ENCODE assay signal across 32 cellular contexts in genomic region chr12:27604431-27604830, GRCh38.
DNase-seq lines count a peak whose midpoint lies in the region; ATAC-seq, FAIRE-seq and TF ChIP-seq lines count a peak whose summit lies in the region.
"Had no signal": no experiment of that assay in that cellular context is flagged by ENCODE, and none has a peak within 500 bp of the region (broad histone marks: within the 10 kb centered on the region; RNA-seq: fewer than 3 reads in every experiment).

No MANE protein-coding gene starts in this region.

- H3K27ac Mint-ChIP-seq in Caco-2 (ENCODE audit: unreplicated experiment), result peak overlapping the region; percentile 62
- H3K27ac Mint-ChIP-seq: CD4-positive, alpha-beta memory T cell; GM23338; H9; HFFc6; IgD-negative memory B cell had no signal

- no peak overlapping the region for H3K27ac ChIP-seq in A549
- H3K27ac ChIP-seq: KMS-11, PC-9, SJSA1 had no signal

- H3K36me3 Mint-ChIP-seq in Caco-2 (ENCODE audit: insufficient read depth, unreplicated experiment), result peaks cover 25% of the 10 kb centered on the region
- no peaks in the 10 kb centered on the region for H3K36me3 Mint-ChIP-seq in activated T-cell treated with anti-CD3 and anti-CD28 coated beads, Interleukin-2, amount 50 U/mL, for 4 hours (ENCODE audit: insufficient read depth)
- H3K36me3 Mint-ChIP-seq: CD4-positive, alpha-beta memory T cell; IgD-negative memory B cell had no signal

- H3K4me3 ChIP-seq in A549 (no peak overlapping the region), Caco-2 (ENCODE audit: low read depth, low read length) (no peak overlapping the region)
- H3K4me3 ChIP-seq: GM23338, PC-9, SJSA1 had no signal

- H3K4me3 Mint-ChIP-seq in Caco-2 (ENCODE audit: unreplicated experiment), result peak overlapping the region; percentile 7
- H3K4me3 Mint-ChIP-seq in activated T-cell treated with anti-CD3 and anti-CD28 coated beads, Interleukin-2, amount 50 U/mL, for 4 hours, result no peak overlapping the region
- H3K4me3 Mint-ChIP-seq: CD4-positive, alpha-beta memory T cell; GM23338; H9; HFFc6; IgD-negative memory B cell had no signal

- H3K36me3 ChIP-seq in Caco-2 (ENCODE audit: control insufficient read depth, insufficient read depth, low read length), result no peaks in the 10 kb centered on the region
- H3K36me3 ChIP-seq: SJSA1 had no signal

- no peaks in the 10 kb centered on the region for H3K27me3 ChIP-seq in Caco-2 (replicated peaks; ENCODE audit: control insufficient read depth, insufficient read depth, low read length)
- H3K27me3 ChIP-seq: SJSA1 had no signal

- 91% methylated on average over 3 of the region's 3 CpGs for WGBS in A549 (ENCODE audit: missing lambda C conversion rate)

- POLR2A ChIA-PET in A549 (lab: Yijun Ruan, JAX), result no interaction called here
- POLR2A ChIA-PET in Caco-2 (lab: Charles Lee), result no interaction called here

- H3K4me1 ChIP-seq in A549 (peaks cover 18% of the 10 kb centered on the region), Caco-2 (peaks cover 31% of the 10 kb centered on the region)

- no peak overlapping the region for H3K4me2 ChIP-seq in A549
- H3K4me2 ChIP-seq: GM23338, KMS-11, PC-9 had no signal

- TF ChIP-seq CTCF in A549 (IDR thresholded peaks at IDR 0.05) (no peak), Caco-2 (IDR thresholded peaks at IDR 0.05; ENCODE audit: insufficient read depth in 1 of 2, low read depth in 1 of 2, low read length in 1 of 2, severe bottlenecking in 1 of 2, unreplicated experiment in 1 of 2) (no peak)

- TF ChIP-seq RAD21 in A549 (conservative IDR thresholded peaks at IDR 0.05 in 1 of 2, IDR thresholded peaks at IDR 0.05 in 1 of 2), result no peak

- no peak for FAIRE-seq in A549 (lab: Jason Lieb, UNC)
- FAIRE-seq: A204.1, GM18507 had no signal

- H3K4me1 Mint-ChIP-seq in Caco-2 (ENCODE audit: low read depth, unreplicated experiment), result peaks cover 43% of the 10 kb centered on the region
- no peaks in the 10 kb centered on the region for H3K4me1 Mint-ChIP-seq in activated T-cell treated with anti-CD3 and anti-CD28 coated beads, Interleukin-2, amount 50 U/mL, for 4 hours (ENCODE audit: low read depth)
- H3K4me1 Mint-ChIP-seq: CD4-positive, alpha-beta memory T cell; IgD-negative memory B cell had no signal

- no peak for ATAC-seq in A549
- ATAC-seq in HG03571 (IDR thresholded peaks at IDR 0.05; ENCODE audit: unreplicated experiment), result no peak
- ATAC-seq in activated T-cell treated with anti-CD3 and anti-CD28 coated beads, Interleukin-2, amount 50 U/mL, for 4 hours, result no peak
- ATAC-seq: GM23338 had no signal

- H3K9me3 ChIP-seq in A549 (peaks cover 8% of the 10 kb centered on the region; the same call in 1 of the 3 replicates), Caco-2 (peaks cover 7% of the 10 kb centered on the region)
- H3K9me3 ChIP-seq: SJSA1 had no signal

- DNase-seq in A549 (ENCODE audit: low read depth in 1 of 2, low spot score in 1 of 2) (no peak), Caco-2 (no peak), SK-MEL-5 (ENCODE audit: low read depth, low spot score) (peak; percentile 96), globus pallidus (ENCODE audit: low spot score) (peak; percentile 50), middle frontal gyrus (ENCODE audit: extremely low spot score, low spot score) (no peak), COLO668 (lab: John Stamatoyannopoulos, UW; ENCODE audit: unreplicated experiment) (no peak)
- no peak for DNase-seq in activated T-cell treated with anti-CD3 and anti-CD28 coated beads, Interleukin-2, amount 50 U/mL, for 4 hours
- DNase-seq: AML-193; C1 segment of cervical spinal cord; CD4-positive, alpha-beta memory T cell; DMS153; DND-41; H9; HFFc6; NCI-H1048; NCI-H1417; NCI-H1694; NCI-H2029 treated with DMSO at 0.1 percent for 48 hours; NCI-H2171 treated with DMSO at 0.1 percent for 48 hours; NCI-H446; NCI-H524 treated with DMSO at 0.1 percent for 48 hours; PC-9; Right ventricle myocardium superior; RPMI8226; T-helper 1 cell had no signal

- no TSS peak for BruUV-seq in Caco-2 (replicated peaks; lab: Mats Ljungman, UMichigan)

- CTCF ChIA-PET in A549 (lab: Yijun Ruan, JAX), result interaction anchor here (1.1 kb wide), 1 partner anchor 8 kb away, joined by 3 read pairs; no protein-coding TSS in a partner anchor
- CTCF ChIA-PET in Caco-2 (lab: Charles Lee), result no interaction called here

- in situ Hi-C loops in SK-MEL-5 (cut with HindIII; ENCODE audit: low pct_unique_long_range_greater_than_20kb, low sequenced_read_pairs), result no loop called here

- no peak for TF ChIP-seq POLR2A in A549 (IDR thresholded peaks at IDR 0.05; ENCODE audit: low read length)

- intact Hi-C loops in Caco-2 (cut with micrococcal nuclease; ENCODE audit: unreplicated experiment), result no loop called here

- H3K9me3 Mint-ChIP-seq in Caco-2 (ENCODE audit: unreplicated experiment), result peaks cover 19% of the 10 kb centered on the region
- peaks cover 8% of the 10 kb centered on the region for H3K9me3 Mint-ChIP-seq in activated T-cell treated with anti-CD3 and anti-CD28 coated beads, Interleukin-2, amount 50 U/mL, for 4 hours
- H3K9me3 Mint-ChIP-seq: HFFc6 had no signal

- no peak for TF ChIP-seq EP300 in A549 (IDR thresholded peaks at IDR 0.05)

- H3K27me3 Mint-ChIP-seq in Caco-2 (ENCODE audit: insufficient read depth, unreplicated experiment), result no peaks in the 10 kb centered on the region
- H3K27me3 Mint-ChIP-seq in activated T-cell treated with anti-CD3 and anti-CD28 coated beads, Interleukin-2, amount 50 U/mL, for 4 hours (ENCODE audit: low read depth), result no peaks in the 10 kb centered on the region

TF ChIP-seq in A549, 52 proteins besides CTCF, POLR2A, EP300 and RAD21:
- no peak for TF ChIP-seq JUNB (IDR thresholded peaks at IDR 0.05)
- peak; percentile 20 for TF ChIP-seq MAFK (IDR thresholded peaks at IDR 0.05; ENCODE audit: partially characterized antibody)

Comparison
In these comparisons a context has a peak if more than half of its experiments do, and no peak if none do; other contexts are left out.
1. DNase-seq: peak in SK-MEL-5 (single experiment) and globus pallidus (single experiment); none in A549 (0 of 2), Caco-2 (0 of 2), middle frontal gyrus (single experiment), COLO668 (single experiment) and activated T-cell treated with anti-CD3 and anti-CD28 coated beads, Interleukin-2, amount 50 U/mL, for 4 hours (single experiment).